19 cellular contexts compared by ENCODE assay signal in genomic region chr16:51113254-51114125, GRCh38. TPM values are rescaled to one million over a fixed set of nuclear protein-coding genes. Genes with fewer than 3 reads are reported as not detected.
DNase-seq lines count a peak whose midpoint lies in the region; ATAC-seq, FAIRE-seq and TF ChIP-seq lines count a peak whose summit lies in the region.
"Had no signal": no experiment of that assay in that cellular context is flagged by ENCODE, and none has a peak within 500 bp of the region (broad histone marks: within the 10 kb centered on the region; RNA-seq: fewer than 3 reads in every experiment).

No MANE protein-coding gene starts in this region.

- TF ChIP-seq POLR2A in GM12878 (IDR thresholded peaks at IDR 0.05; ENCODE audit: low read depth, low read length): no peak

- WGBS in GM12878 (ENCODE audit: insufficient coverage, insufficient replicate concordance, low lambda C conversion rate, missing lambda C conversion rate): 10% methylated on average over 46 of the region's 49 CpGs
- 10% methylated on average over 35 of the region's 49 CpGs for WGBS in mesenchymal stem cell

- RAD21 ChIA-PET in GM12878 (lab: Charles Lee; ENCODE audit: unreplicated experiment): no interaction called here

- no peak overlapping the region for H2BK15ac ChIP-seq in mesenchymal stem cell (ENCODE audit: low read depth, poor library complexity, severe bottlenecking)

- POLR2A ChIA-PET in GM12878 (lab: Charles Lee): no interaction called here
- POLR2A ChIA-PET in activated CD8-positive, alpha-beta T cell treated with anti-CD3 and anti-CD28 coated beads, Interleukin-2, amount 10 ng/mL, durations not matched to agents 7 days and 5 days (lab: Charles Lee): no interaction called here

- no TSS peak for BruUV-seq in GM12878 (replicated peaks; lab: Mats Ljungman, UMichigan)

- H3K4me1 Mint-ChIP-seq in activated CD8-positive, alpha-beta T cell treated with anti-CD3 and anti-CD28 coated beads, Interleukin-2, amount 10 ng/mL, durations not matched to agents 7 days and 5 days (ENCODE audit: low read depth): no peaks in the 10 kb centered on the region
- H3K4me1 Mint-ChIP-seq: stimulated activated memory B cell treated with anti-CD40 and anti-IgM and Interleukin-4, amounts not matched to agents 10 μg/mL and 1 μg/mL and 100 μg/mL, for 72 hours had no signal

- H3K79me1 ChIP-seq in mesenchymal stem cell (replicated peaks; ENCODE audit: low read length, poor library complexity, severe bottlenecking): no peaks in the 10 kb centered on the region

- H3K4me1 ChIP-seq in GM12878 (ENCODE audit: control insufficient read depth, insufficient read depth, low read length) (no peaks in the 10 kb centered on the region), mesenchymal stem cell (ENCODE audit: control insufficient read depth, insufficient read depth, low read depth, low read length) (peaks cover 3% of the 10 kb centered on the region)
- H3K4me1 ChIP-seq: SJCRH30 had no signal

- no peak overlapping the region for H2AFZ ChIP-seq in GM12878 (ENCODE audit: control insufficient read depth, low read depth, low read length)
- H2AFZ ChIP-seq in mesenchymal stem cell (ENCODE audit: low read depth, low read length): no peak overlapping the region

- no peaks in the 10 kb centered on the region; the same call in 1 of the 2 replicates for H4K20me1 ChIP-seq in GM12878 (ENCODE audit: control insufficient read depth, insufficient read depth)

- H3K79me2 ChIP-seq in GM12878 (ENCODE audit: control insufficient read depth, insufficient read depth, low read length): no peaks in the 10 kb centered on the region

- ATAC-seq in GM21619 (IDR thresholded peaks at IDR 0.05; ENCODE audit: unreplicated experiment) (peak; percentile 58), GM12878 (peak; percentile 46; the same call in 2 of the 3 replicates)
- no peak for ATAC-seq in activated CD8-positive, alpha-beta T cell treated with anti-CD3 and anti-CD28 coated beads, Interleukin-2, amount 10 ng/mL, durations not matched to agents 7 days and 5 days
- ATAC-seq: gastroesophageal sphincter; stimulated activated memory B cell treated with anti-CD40 and anti-IgM and Interleukin-4, amounts not matched to agents 10 μg/mL and 1 μg/mL and 100 μg/mL, for 72 hours had no signal

- H3K27ac ChIP-seq in GM12878 (ENCODE audit: control insufficient read depth, insufficient read depth): no peak overlapping the region
- no peak overlapping the region for H3K27ac ChIP-seq in mesenchymal stem cell (ENCODE audit: low read length, poor library complexity, severe bottlenecking)
- H3K27ac ChIP-seq: gastroesophageal sphincter, SJCRH30, VCaP had no signal

- H3K9me3 ChIP-seq in GM12878 (replicated peaks; ENCODE audit: control insufficient read depth, insufficient read depth, low read length): no peaks in the 10 kb centered on the region
- no peaks in the 10 kb centered on the region for H3K9me3 ChIP-seq in mesenchymal stem cell (ENCODE audit: control insufficient read depth, low read length)
- H3K9me3 ChIP-seq: SJCRH30 had no signal

- DNase-seq in GM06990 (ENCODE audit: extremely low read depth, insufficient read length) (peak; percentile 5), GM12878 (ENCODE audit: low read depth, low spot score) (no peak), mesenchymal stem cell (no peak), glomerular visceral epithelial cell (ENCODE audit: extremely low spot score) (no peak), NAMALWA (ENCODE audit: low spot score) (no peak)
- DNase-seq in NK-92 treated with Interleukin-12 subunit alpha and Interleukin-12 subunit beta, amount 100 ng/mL, for 24 hours (lab: John Stamatoyannopoulos, UW): no peak
- DNase-seq in activated CD8-positive, alpha-beta T cell treated with anti-CD3 and anti-CD28 coated beads, Interleukin-2, amount 10 ng/mL, durations not matched to agents 7 days and 5 days: no peak
- DNase-seq: AML-193; NCI-H1417; NCI-H69; SJCRH30; stimulated activated CD4-positive, alpha-beta T cell treated with anti-CD3 and anti-CD28 coated beads, Interleukin-2, amount 100 ng/mL, for 48 hours had no signal

- H3K27ac Mint-ChIP-seq in activated CD8-positive, alpha-beta T cell treated with anti-CD3 and anti-CD28 coated beads, Interleukin-2, amount 10 ng/mL, durations not matched to agents 7 days and 5 days: no peak overlapping the region
- H3K27ac Mint-ChIP-seq: dendritic cell treated with granulocyte-macrophage colony-stimulating factor and Interleukin-4, amounts not matched to agents 40 ng/mL and 50 ng/mL, for 4 days; stimulated activated memory B cell treated with anti-CD40 and anti-IgM and Interleukin-4, amounts not matched to agents 10 μg/mL and 1 μg/mL and 100 μg/mL, for 72 hours had no signal

- H3K9ac ChIP-seq in GM12878 (ENCODE audit: control insufficient read depth, insufficient read depth, low read length) (no peak overlapping the region), mesenchymal stem cell (ENCODE audit: low read length) (peak overlapping the region; percentile 33)

- no peaks in the 10 kb centered on the region for H3K9me3 Mint-ChIP-seq in activated CD8-positive, alpha-beta T cell treated with anti-CD3 and anti-CD28 coated beads, Interleukin-2, amount 10 ng/mL, durations not matched to agents 7 days and 5 days (ENCODE audit: insufficient read depth)
- H3K9me3 Mint-ChIP-seq: dendritic cell treated with granulocyte-macrophage colony-stimulating factor and Interleukin-4, amounts not matched to agents 40 ng/mL and 50 ng/mL, for 4 days had no signal

- no peak overlapping the region for H3K4ac ChIP-seq in mesenchymal stem cell (ENCODE audit: low read depth in 1 of 2, low read length in 2 of 2)

- H3K36me3 ChIP-seq in GM06990 (ENCODE audit: control insufficient read depth, insufficient read depth, low read length) (no peaks in the 10 kb centered on the region), GM12878 (ENCODE audit: control insufficient read depth in 2 of 2, insufficient read depth in 2 of 2, low read length in 1 of 2) (no peaks in the 10 kb centered on the region), mesenchymal stem cell (ENCODE audit: control insufficient read depth in 1 of 2, insufficient read depth in 2 of 2, low read depth in 1 of 2, low read length in 2 of 2) (no peaks in the 10 kb centered on the region)
- H3K36me3 ChIP-seq: gastroesophageal sphincter, SJCRH30 had no signal

- H3K4me2 ChIP-seq in GM12878 (ENCODE audit: control insufficient read depth, insufficient read depth): 0 out of 2 replicates have a peak overlapping the region, but pooled peaks have one; percentile 22
- H3K4me2 ChIP-seq in mesenchymal stem cell (ENCODE audit: low read length, poor library complexity, severe bottlenecking): no peak overlapping the region

- no peak overlapping the region for H2AK5ac ChIP-seq in mesenchymal stem cell (ENCODE audit: low read length, severe bottlenecking)

- no peak overlapping the region for H4K8ac ChIP-seq in mesenchymal stem cell (ENCODE audit: low read length)

- H3K23ac ChIP-seq in mesenchymal stem cell (ENCODE audit: low read length in 2 of 2): peak overlapping the region in 1 of 2 experiments; percentile 61

- H3K4me3 Mint-ChIP-seq in activated CD8-positive, alpha-beta T cell treated with anti-CD3 and anti-CD28 coated beads, Interleukin-2, amount 10 ng/mL, durations not matched to agents 7 days and 5 days: no peak overlapping the region
- H3K4me3 Mint-ChIP-seq: dendritic cell treated with granulocyte-macrophage colony-stimulating factor and Interleukin-4, amounts not matched to agents 40 ng/mL and 50 ng/mL, for 4 days; stimulated activated memory B cell treated with anti-CD40 and anti-IgM and Interleukin-4, amounts not matched to agents 10 μg/mL and 1 μg/mL and 100 μg/mL, for 72 hours had no signal

- peak overlapping the region; percentile 46 for H3K4me3 ChIP-seq in GM06990 (replicated peaks; ENCODE audit: low read depth, low read length)
- no peak overlapping the region for H3K4me3 ChIP-seq in GM12878
- peak overlapping the region in 1 of 2 experiments; percentile 71 for H3K4me3 ChIP-seq in mesenchymal stem cell (ENCODE audit: insufficient read depth in 1 of 2, low read depth in 1 of 2, low read length in 2 of 2)
- H3K4me3 ChIP-seq: SJCRH30 had no signal

- no peak overlapping the region for H2BK120ac ChIP-seq in mesenchymal stem cell (ENCODE audit: low read depth, low read length)

- TF ChIP-seq RAD21 in GM12878 (IDR thresholded peaks at IDR 0.05; ENCODE audit: insufficient read depth, low read depth, low read length): no peak

- H4K91ac ChIP-seq in mesenchymal stem cell (ENCODE audit: low read length): no peak overlapping the region

- TF ChIP-seq CTCF in GM06990 (IDR thresholded peaks at IDR 0.05; ENCODE audit: insufficient read depth, low read length, poor library complexity, severe bottlenecking) (no peak), GM12878 (IDR thresholded peaks at IDR 0.05 in 2 of 3, conservative IDR thresholded peaks at IDR 0.05 in 1 of 3; ENCODE audit: control insufficient read depth in 2 of 3, extremely low read depth in 1 of 3, insufficient read depth in 1 of 3, low read depth in 3 of 3, low read length in 3 of 3) (no peak)

- peaks cover 37% of the 10 kb centered on the region for H3K27me3 Mint-ChIP-seq in activated CD8-positive, alpha-beta T cell treated with anti-CD3 and anti-CD28 coated beads, Interleukin-2, amount 10 ng/mL, durations not matched to agents 7 days and 5 days (ENCODE audit: low read depth)

- peaks cover 3% of the 10 kb centered on the region; the same call in 1 of the 2 replicates for H3K27me3 ChIP-seq in GM06990 (replicated peaks; ENCODE audit: control insufficient read depth, insufficient read depth, low read length)
- H3K27me3 ChIP-seq in GM12878 (replicated peaks in 1 of 2; ENCODE audit: control insufficient read depth in 2 of 2, insufficient read depth in 2 of 2, low read length in 1 of 2): peaks cover 2 to 8% of the 10 kb centered on the region in 2 experiments
- H3K27me3 ChIP-seq in mesenchymal stem cell (ENCODE audit: control insufficient read depth in 1 of 2, insufficient read depth in 1 of 2, low read length in 2 of 2): peaks cover 39 to 76% of the 10 kb centered on the region in 2 experiments

- H2BK5ac ChIP-seq in mesenchymal stem cell (ENCODE audit: low read depth, low read length, poor library complexity, severe bottlenecking): no peak overlapping the region

- H2BK12ac ChIP-seq in mesenchymal stem cell (ENCODE audit: low read length in 2 of 2): no peak overlapping the region

- no peak for TF ChIP-seq EP300 in GM12878 (IDR thresholded peaks at IDR 0.05; ENCODE audit: borderline replicate concordance in 1 of 2, control insufficient read depth in 1 of 2, low read depth in 2 of 2, low read length in 2 of 2)

- H3K14ac ChIP-seq in mesenchymal stem cell (ENCODE audit: low read length in 2 of 2): no peak overlapping the region

- SMC1A ChIA-PET in GM12878 (lab: Charles Lee; ENCODE audit: uncharacterized antibody, unreplicated experiment): no interaction called here

- H3K18ac ChIP-seq in mesenchymal stem cell (ENCODE audit: low read depth in 1 of 2, low read length in 2 of 2): no peak overlapping the region

- FAIRE-seq in GM12878 (lab: Jason Lieb, UNC): no peak

- in situ Hi-C loops in GM12878 (cut with MboI): no loop called here

- CTCF ChIA-PET in GM12878 (lab: Yijun Ruan, JAX): no interaction called here
- CTCF ChIA-PET in activated CD8-positive, alpha-beta T cell treated with anti-CD3 and anti-CD28 coated beads, Interleukin-2, amount 10 ng/mL, durations not matched to agents 7 days and 5 days (lab: Charles Lee): no interaction called here

- intact Hi-C loops in GM12878 (cut with micrococcal nuclease; ENCODE audit: unreplicated experiment): no loop called here

- no peaks in the 10 kb centered on the region for H3K36me3 Mint-ChIP-seq in activated CD8-positive, alpha-beta T cell treated with anti-CD3 and anti-CD28 coated beads, Interleukin-2, amount 10 ng/mL, durations not matched to agents 7 days and 5 days (ENCODE audit: low read depth)
- H3K36me3 Mint-ChIP-seq: stimulated activated memory B cell treated with anti-CD40 and anti-IgM and Interleukin-4, amounts not matched to agents 10 μg/mL and 1 μg/mL and 100 μg/mL, for 72 hours had no signal

RNA-seq across cellular contexts. Expression of gene SALL1, which starts 37.6 kb away (rescaled TPM):
- not detected in 2 replicates for total RNA-seq in GM12878 (2013; cell fraction: nucleolus; rRNA removed)
- not detected in 2 replicates for total RNA-seq in GM12878 (2014; rRNA removed)
- not detected in 2 replicates for total RNA-seq in GM12878 (2014; rRNA removed; fragmentation: Illumina TruSeq; extraction: Trizol)
- 0.08 TPM in 1 of 2 replicates, not detected in the other for total RNA-seq in GM12878 (2021)
- not detected for polyA plus RNA-seq in GM12878 (2011; ENCODE audit: low read depth)
- polyA plus RNA-seq in GM12878 (2011; rRNA removed): 0.04 TPM in 2 replicates
- 0.06 and 0.12 TPM in 2 replicates for polyA plus RNA-seq in GM12878 (2011; cell fraction: cytosol; rRNA removed)
- polyA plus RNA-seq in GM12878 (2011; cell fraction: nucleus; rRNA removed): 0.07 TPM in 2 replicates
- not detected in 2 replicates for polyA plus RNA-seq in GM12878 (2012)
- polyA plus RNA-seq in GM12878 (2014; fragmentation: Illumina TruSeq; extraction: Trizol): not detected in 2 replicates
- polyA plus RNA-seq in GM12878 (2014; fragmentation: Nextera tagmentation; extraction: Ambion mirVana): not detected
- 0.01 TPM in 1 of 2 replicates, not detected in the other for polyA plus RNA-seq in GM12878 (2014; rRNA removed)
- polyA plus RNA-seq in GM12878 (2016; fragmentation: Nextera tagmentation; extraction: Ambion mirVana): under 1 TPM in 1 of 2 experiments, not detected in 1; 0.03 TPM
- 0.05 TPM in 1 of 2 replicates, not detected in the other for polyA minus RNA-seq in GM12878 (2011; rRNA and poly(A)+ RNA removed)
- not detected in 2 replicates for polyA minus RNA-seq in GM12878 (2011; cell fraction: cytosol; rRNA and poly(A)+ RNA removed)
- not detected in 2 replicates for polyA minus RNA-seq in GM12878 (2011; cell fraction: nucleus; rRNA and poly(A)+ RNA removed)
- 52.3 TPM for polyA plus RNA-seq in mesenchymal stem cell (2013, experiment 1 of 2)
- polyA plus RNA-seq in mesenchymal stem cell (2013, experiment 2 of 2): 50.1 TPM
- not detected for total RNA-seq in activated CD8-positive, alpha-beta T cell treated with anti-CD3 and anti-CD28 coated beads, Interleukin-2, amount 10 ng/mL, durations not matched to agents 7 days and 5 days
- total RNA-seq: gastroesophageal sphincter, lung microvascular endothelial cell, posterior vena cava had no signal
